In the genomic region with DNA sequence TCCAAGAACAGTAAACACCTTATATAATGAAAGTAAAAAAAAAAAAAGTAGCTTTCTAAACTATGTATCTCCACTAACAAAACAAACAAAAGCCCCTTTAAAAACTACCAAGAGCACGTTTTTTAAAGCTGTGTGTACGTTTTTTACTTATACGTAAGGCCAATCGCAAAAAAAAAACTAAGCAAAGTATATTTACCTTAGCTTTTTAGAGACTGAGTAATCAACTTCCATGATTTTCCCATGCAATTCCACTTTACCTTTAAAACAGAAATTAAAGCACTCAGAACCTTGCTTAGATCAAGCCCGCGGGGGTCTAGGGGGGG, we compare ENCODE assay signal across 9 cellular contexts. TPM values are rescaled to one million over a fixed set of nuclear protein-coding genes. Genes with fewer than 3 reads are reported as not detected.
A peak's percentile ranks its signal among the peaks of the same experiment; 100 is the strongest.
DNase-seq lines count a peak whose midpoint lies in the region; ATAC-seq, FAIRE-seq and TF ChIP-seq lines count a peak whose summit lies in the region.
"Had no signal": no experiment of that assay in that cellular context is flagged by ENCODE, and none has a peak within 500 bp of the region (broad histone marks: within the 10 kb centered on the region; RNA-seq: fewer than 3 reads in every experiment).

No MANE protein-coding gene starts in this region.

- no peaks in the 10 kb centered on the region for H3K27me3 ChIP-seq in small intestine (ENCODE audit: control insufficient read depth in 2 of 2, insufficient read depth in 2 of 2, low read length in 2 of 2)

- DNase-seq in DMS 273 treated with DMSO at 0.1 percent for 48 hours (lab: John Stamatoyannopoulos, UW), result peak; percentile 31
- DNase-seq in DMS 273 (lab: John Stamatoyannopoulos, UW; ENCODE audit: unreplicated experiment), result no peak
- DNase-seq in glutamatergic neuron, result no peak
- DNase-seq in small intestine, result no peak
- no peak for DNase-seq in GM03348 (ENCODE audit: low spot score)
- no peak for DNase-seq in putamen (ENCODE audit: low spot score)

- H3K27ac Mint-ChIP-seq in glutamatergic neuron (ENCODE audit: unreplicated experiment), result peak overlapping the region; percentile 56

- no peak for TF ChIP-seq CTCF in glutamatergic neuron (IDR thresholded peaks at IDR 0.05; ENCODE audit: partially characterized antibody, unreplicated experiment)

- FAIRE-seq in TTC549 (lab: Jason Lieb, UNC) (peak; percentile 42), small intestine (lab: Jason Lieb, UNC) (no peak)

- no peak for ATAC-seq in GM18519 (IDR thresholded peaks at IDR 0.05; ENCODE audit: low FRiP score, unreplicated experiment)

- H3K27me3 Mint-ChIP-seq in glutamatergic neuron (ENCODE audit: unreplicated experiment), result peaks cover 11% of the 10 kb centered on the region

- H3K9me3 Mint-ChIP-seq in glutamatergic neuron (ENCODE audit: unreplicated experiment), result peaks cover 14% of the 10 kb centered on the region

- H3K4me3 ChIP-seq in small intestine (ENCODE audit: low read depth in 1 of 2, low read length in 2 of 2), result peak overlapping the region; percentile 76 to 97

- peak overlapping the region in 1 of 2 donors; percentile 90 for H3K27ac ChIP-seq in small intestine (ENCODE audit: low read depth in 1 of 2, low read length in 1 of 2)
- H3K27ac ChIP-seq: 22Rv1 had no signal

- 0 to 4% (median 3%) methylated on average over 6 of the region's 6 CpGs for WGBS in small intestine, 3 donors

- H3K4me1 Mint-ChIP-seq in glutamatergic neuron (ENCODE audit: low read depth, unreplicated experiment), result peaks cover 26% of the 10 kb centered on the region

- peak overlapping the region; percentile 87 for H3K4me3 Mint-ChIP-seq in glutamatergic neuron (ENCODE audit: unreplicated experiment)

- H3K36me3 Mint-ChIP-seq in glutamatergic neuron (ENCODE audit: unreplicated experiment), result peaks cover 4% of the 10 kb centered on the region

- H3K36me3 ChIP-seq in small intestine (ENCODE audit: control insufficient read depth in 2 of 2, insufficient read depth in 2 of 2, low read length in 2 of 2), result no peaks in the 10 kb centered on the region

- no peaks in the 10 kb centered on the region for H3K4me1 ChIP-seq in small intestine (ENCODE audit: control insufficient read depth in 2 of 2, insufficient read depth in 1 of 2, low read depth in 1 of 2, low read length in 1 of 2)

- H3K9me3 ChIP-seq in small intestine (ENCODE audit: control insufficient read depth, low read depth), result no peaks in the 10 kb centered on the region

RNA-seq across cellular contexts. Expression of gene IGF2BP2, which starts 1.9 kb away (rescaled TPM):
- 118 TPM for total RNA-seq in glutamatergic neuron (ENCODE audit: unreplicated experiment)
- 10 to 100 TPM; 12.1 to 30.2 (median 15.7) TPM for polyA plus RNA-seq in small intestine
